ENCODE assay signal across 12 cellular contexts in genomic region chr6:46741482-46741881, GRCh38. TPM values are rescaled to one million over a fixed set of nuclear protein-coding genes. Genes with fewer than 3 reads are reported as not detected.
"Had no signal": no experiment of that assay in that cellular context is flagged by ENCODE, and none has a peak within 500 bp of the region (broad histone marks: within the 10 kb centered on the region; RNA-seq: fewer than 3 reads in every experiment).

No MANE protein-coding gene starts in this region.

- ATAC-seq: HCT116 had no signal

- H3K9me3 ChIP-seq: HAP-1 had no signal

- H3K4me3 Mint-ChIP-seq: HFFc6, IgD-negative memory B cell had no signal

- H3K4me2 ChIP-seq: KMS-11 had no signal

- H3K27me3 Mint-ChIP-seq: IgD-negative memory B cell had no signal

- DNase-seq: GM23248, GOT3, H7, HFFc6, KBM-7 had no signal

- H3K27ac Mint-ChIP-seq: HFFc6, IgD-negative memory B cell had no signal

- H3K4me1 ChIP-seq: HAP-1 had no signal

- H2AFZ ChIP-seq: GM23248 had no signal

- H3K4me1 Mint-ChIP-seq: IgD-negative memory B cell had no signal

- H3K4me3 ChIP-seq: GM23248, HAP-1 had no signal

- H3K9ac ChIP-seq: GM23248, KMS-11 had no signal

- H3K27ac ChIP-seq: GM23248, HL-60, KMS-11 had no signal

- H3K36me3 ChIP-seq: HAP-1 had no signal

RNA-seq across cellular contexts. Expression of gene ANKRD66, which starts 5.3 kb away (rescaled TPM):
- total RNA-seq: GM23248, H4, H7, HFFc6, HT1080 had no signal
- polyA plus RNA-seq: GM23248, IgD-negative memory B cell had no signal

RNA-seq across cellular contexts. Expression of gene PLA2G7, which starts 6.3 kb away (rescaled TPM):
- total RNA-seq: GM23248, H4, HFFc6, HT1080 had no signal
- polyA plus RNA-seq: GM23248, IgD-negative memory B cell had no signal

RNA-seq across cellular contexts. Expression of gene MEP1A, which starts 51.7 kb away (rescaled TPM):
- total RNA-seq: GM23248, H7, HFFc6, HT1080 had no signal
- polyA plus RNA-seq: GM23248, IgD-negative memory B cell had no signal

RNA-seq across cellular contexts. Expression of gene TDRD6, which starts 53.8 kb away (rescaled TPM):
- total RNA-seq: GM23248, H7, HFFc6, HT1080 had no signal
- polyA plus RNA-seq: GM23248, IgD-negative memory B cell had no signal
